In genomic region chr17:81910840-81911276, GRCh38 we compare ENCODE assay signal across 9 cellular contexts. TPM values are rescaled to one million over a fixed set of nuclear protein-coding genes. Genes with fewer than 3 reads are reported as not detected.
A peak's percentile ranks its signal among the peaks of the same experiment; 100 is the strongest.
DNase-seq lines count a peak whose midpoint lies in the region; FAIRE-seq and TF ChIP-seq lines count a peak whose summit lies in the region.
"Had no signal": no experiment of that assay in that cellular context is flagged by ENCODE, and none has a peak within 500 bp of the region (broad histone marks: within the 10 kb centered on the region; RNA-seq: fewer than 3 reads in every experiment).

No MANE protein-coding gene starts in this region.

- peaks cover 2% of the 10 kb centered on the region; the same call in 1 of the 2 replicates for H3K27me3 ChIP-seq in H7 (ENCODE audit: control insufficient read depth, insufficient read depth, low read length)
- H3K27me3 ChIP-seq in OCI-LY1 (ENCODE audit: insufficient read depth, low read length): no peaks in the 10 kb centered on the region
- no peaks in the 10 kb centered on the region for H3K27me3 ChIP-seq in endothelial cell of umbilical vein (ENCODE audit: control insufficient read depth in 2 of 2, insufficient read depth in 2 of 2, low read length in 2 of 2)
- H3K27me3 ChIP-seq in neuronal stem cell (ENCODE audit: control insufficient read depth in 3 of 3, insufficient read depth in 3 of 3, low read depth in 1 of 3, low read length in 3 of 3): no peaks in the 10 kb centered on the region

- H3K79me2 ChIP-seq in OCI-LY1 (ENCODE audit: insufficient read depth, low read length) (no peaks in the 10 kb centered on the region), endothelial cell of umbilical vein (ENCODE audit: control insufficient read depth, insufficient read depth, low read length) (no peaks in the 10 kb centered on the region)

- TF ChIP-seq POLR2A in endothelial cell of umbilical vein (IDR thresholded peaks at IDR 0.05; ENCODE audit: low read depth, low read length) (no peak), GM12892 (IDR thresholded peaks at IDR 0.05; ENCODE audit: low read depth, low read length) (no peak)

- H3K4me1 ChIP-seq in OCI-LY1 (ENCODE audit: insufficient read depth, low read length, severe bottlenecking) (peaks cover 16% of the 10 kb centered on the region), endothelial cell of umbilical vein (ENCODE audit: control insufficient read depth, extremely low read depth, insufficient read depth, low read length) (peaks cover 6% of the 10 kb centered on the region), neuronal stem cell (ENCODE audit: control insufficient read depth in 2 of 2, insufficient read depth in 1 of 2, low read depth in 1 of 2, low read length in 2 of 2) (peaks cover 4 to 10% of the 10 kb centered on the region in 2 donors)

- intact Hi-C loops in endothelial cell of umbilical vein (cut with micrococcal nuclease): loop anchor here (1.0 to 2.0 kb wide), 3 partner anchors 16 to 40 kb away; partner anchors contain the start of genes ALYREF, ANAPC11, ARHGDIA and MAFG

- peaks cover 5% of the 10 kb centered on the region for H3K79me1 ChIP-seq in neuronal stem cell (ENCODE audit: low read depth, low read length)

- TF ChIP-seq CTCF in OCI-LY1 (IDR thresholded peaks at IDR 0.05; ENCODE audit: low read length): no peak
- TF ChIP-seq CTCF in endothelial cell of umbilical vein (IDR thresholded peaks at IDR 0.05; ENCODE audit: extremely low read depth in 1 of 2, insufficient read depth in 1 of 2, low read depth in 1 of 2, low read length in 2 of 2): no peak
- TF ChIP-seq CTCF in D721Med (IDR thresholded peaks at IDR 0.05; ENCODE audit: insufficient read depth, missing control alignments): no peak

- H3K36me3 ChIP-seq in H7 (replicated peaks; ENCODE audit: control insufficient read depth, insufficient read depth, low read length) (peaks cover 10% of the 10 kb centered on the region), OCI-LY1 (ENCODE audit: insufficient read depth, low read length) (peaks cover 69% of the 10 kb centered on the region), endothelial cell of umbilical vein (ENCODE audit: control insufficient read depth in 2 of 2, extremely low read depth in 1 of 2, insufficient read depth in 2 of 2, low read length in 2 of 2) (peaks cover 7 to 24% of the 10 kb centered on the region in 2 experiments), neuronal stem cell (replicated peaks in 1 of 2; ENCODE audit: control insufficient read depth in 2 of 2, insufficient read depth in 2 of 2, low read length in 2 of 2) (peaks cover 38 to 74% of the 10 kb centered on the region in 2 donors)

- peak overlapping the region; percentile 83 for H3K18ac ChIP-seq in neuronal stem cell (ENCODE audit: low read length)

- no peak overlapping the region for H2AK5ac ChIP-seq in neuronal stem cell (ENCODE audit: low read depth, low read length)

- no CpG with 5 or more reads among the region's 55 CpGs for WGBS in neuronal stem cell (ENCODE audit: extremely low coverage in 2 of 2, insufficient read length in 2 of 2, insufficient replicate concordance in 1 of 2), 2 donors

- H3K27ac ChIP-seq in OCI-LY1 (ENCODE audit: low read depth, low read length, poor library complexity, severe bottlenecking) (no peak overlapping the region), endothelial cell of umbilical vein (ENCODE audit: insufficient read depth, low read depth, low read length) (no peak overlapping the region), neuronal stem cell (replicated peaks; ENCODE audit: low read length) (no peak overlapping the region)

- H2AFZ ChIP-seq in OCI-LY1 (ENCODE audit: low read length): no peak overlapping the region
- peak overlapping the region; percentile 9 for H2AFZ ChIP-seq in endothelial cell of umbilical vein (ENCODE audit: low read depth, low read length)
- peak overlapping the region; percentile 73 for H2AFZ ChIP-seq in neuronal stem cell (ENCODE audit: low read length)

- no peak overlapping the region for H2BK120ac ChIP-seq in neuronal stem cell (ENCODE audit: low read depth, low read length)

- H3K9me3 ChIP-seq in OCI-LY1 (ENCODE audit: low read length) (no peaks in the 10 kb centered on the region), endothelial cell of umbilical vein (replicated peaks; ENCODE audit: control insufficient read depth, insufficient read depth, low read length) (no peaks in the 10 kb centered on the region), neuronal stem cell (replicated peaks in 1 of 2; ENCODE audit: control insufficient read depth in 2 of 2, insufficient read depth in 1 of 2, low read depth in 1 of 2, low read length in 2 of 2) (no peaks in the 10 kb centered on the region)

- peak overlapping the region; percentile 57 for H3K14ac ChIP-seq in neuronal stem cell (ENCODE audit: low read length)

- no peak overlapping the region for H3K4ac ChIP-seq in neuronal stem cell (ENCODE audit: low read length)

- dilution Hi-C loops in endothelial cell of umbilical vein (cut with MboI; ENCODE audit: extremely low pct_ligation_motif_present, low sequenced_read_pairs): no loop called here

- H3K4me2 ChIP-seq in OCI-LY1 (ENCODE audit: low read length) (peak overlapping the region; percentile 96), endothelial cell of umbilical vein (ENCODE audit: insufficient read depth, low read length) (peak overlapping the region; percentile 79), neuronal stem cell (ENCODE audit: insufficient read depth, low read length, poor library complexity, severe bottlenecking) (peak overlapping the region; percentile 98)

- no peak overlapping the region for H4K91ac ChIP-seq in neuronal stem cell (ENCODE audit: low read depth, low read length, poor library complexity)

- POLR2A ChIA-PET in endothelial cell of umbilical vein (lab: Charles Lee): no interaction called here

- BruUV-seq in endothelial cell of umbilical vein (replicated peaks; lab: Mats Ljungman, UMichigan): no TSS peak

- peak overlapping the region; percentile 80 for H3K23ac ChIP-seq in neuronal stem cell (ENCODE audit: low read depth, low read length, poor library complexity)

- no peak overlapping the region for H2BK12ac ChIP-seq in neuronal stem cell (ENCODE audit: low read length)

- no peaks in the 10 kb centered on the region for H3K9me2 ChIP-seq in OCI-LY1 (ENCODE audit: low read depth, low read length)

- no peak overlapping the region for H2BK5ac ChIP-seq in neuronal stem cell (ENCODE audit: low read length)

- peak overlapping the region; percentile 78 for H3K4me3 ChIP-seq in H7 (ENCODE audit: insufficient read depth, low read depth, low read length)
- H3K4me3 ChIP-seq in OCI-LY1 (ENCODE audit: low read depth, low read length, poor library complexity, severe bottlenecking): peak overlapping the region; percentile 79
- peak overlapping the region; percentile 56 to 72 (median 67) for H3K4me3 ChIP-seq in endothelial cell of umbilical vein (replicated peaks in 1 of 3; ENCODE audit: insufficient read depth in 1 of 3, low read depth in 1 of 3, low read length in 3 of 3)
- peak overlapping the region; percentile 76 to 95 for H3K4me3 ChIP-seq in neuronal stem cell (ENCODE audit: low read length in 2 of 2)

- H3K9me1 ChIP-seq in endothelial cell of umbilical vein (replicated peaks; ENCODE audit: control insufficient read depth, extremely low read depth, insufficient read depth, low read length): no peaks in the 10 kb centered on the region

- H3K9ac ChIP-seq in OCI-LY1 (ENCODE audit: low read length) (peak overlapping the region; percentile 74), endothelial cell of umbilical vein (replicated peaks; ENCODE audit: extremely low read depth, insufficient read depth, low read length) (peak overlapping the region; percentile 32), neuronal stem cell (ENCODE audit: low read depth, low read length, poor library complexity) (peak overlapping the region; percentile 92)

- no peak overlapping the region for H2BK15ac ChIP-seq in neuronal stem cell (ENCODE audit: low read length)

- H4K20me1 ChIP-seq in OCI-LY1 (ENCODE audit: insufficient read depth, low read length) (no peaks in the 10 kb centered on the region), endothelial cell of umbilical vein (replicated peaks; ENCODE audit: control insufficient read depth, extremely low read depth, insufficient read depth, low read length) (no peaks in the 10 kb centered on the region)

- no peak overlapping the region for H4K8ac ChIP-seq in neuronal stem cell (ENCODE audit: low read depth, low read length)

- FAIRE-seq in endothelial cell of umbilical vein (lab: Jason Lieb, UNC): no peak
- no peak for FAIRE-seq in GM12892 (lab: Jason Lieb, UNC)
- no peak for FAIRE-seq in D721Med (lab: Jason Lieb, UNC)
- FAIRE-seq: A204.1 had no signal

- no peaks in the 10 kb centered on the region for H3F3A ChIP-seq in OCI-LY1 (ENCODE audit: insufficient read depth, low read length)

- CTCF ChIA-PET in endothelial cell of umbilical vein (lab: Charles Lee): interaction anchor here (0.8 to 1.0 kb wide), 2 partner anchors 12 to 17 kb away, joined by 5 to 6 read pairs; partner anchors contain the start of gene MAFG

- DNase-seq in DMS 273 (lab: John Stamatoyannopoulos, UW; ENCODE audit: unreplicated experiment) (peak; percentile 63), DMS 273 treated with DMSO at 0.1 percent for 48 hours (lab: John Stamatoyannopoulos, UW) (no peak), H7 (no peak), endothelial cell of umbilical vein (ENCODE audit: low read depth, low spot score) (no peak), neuronal stem cell (ENCODE audit: low spot score) (no peak), GM12892 (ENCODE audit: insufficient read length) (no peak), D721Med (ENCODE audit: insufficient read length, low spot score) (no peak)

RNA-seq across cellular contexts. Expression of gene PCYT2, which starts 0.3 kb away (rescaled TPM):
- 21.0 and 37.0 TPM in 2 replicates for total RNA-seq in H7 (2014; rRNA removed; shearing (Covaris generic))
- 52.3 and 57.1 TPM in 2 replicates for total RNA-seq in endothelial cell of umbilical vein
- 52.0 and 54.6 TPM in 2 replicates for polyA plus RNA-seq in endothelial cell of umbilical vein
- polyA plus RNA-seq in endothelial cell of umbilical vein (2011; cell fraction: cytosol; rRNA removed): 46.0 and 49.9 TPM in 2 replicates
- 75.1 and 77.2 TPM in 2 replicates for polyA plus RNA-seq in endothelial cell of umbilical vein (2011; cell fraction: nucleus; rRNA removed)
- 25.4 and 27.0 TPM in 2 replicates for polyA plus RNA-seq in endothelial cell of umbilical vein (2012)
- 34.8 and 35.2 TPM in 2 replicates for polyA minus RNA-seq in endothelial cell of umbilical vein
- polyA minus RNA-seq in endothelial cell of umbilical vein (2011; cell fraction: cytosol; rRNA and poly(A)+ RNA removed): 16.9 TPM
- 11.0 and 18.7 TPM in 2 replicates for polyA minus RNA-seq in endothelial cell of umbilical vein (2011; cell fraction: nucleus; rRNA and poly(A)+ RNA removed)
- polyA plus RNA-seq in neuronal stem cell (2013, experiment 1 of 2): 16.8 TPM
- polyA plus RNA-seq in neuronal stem cell (2013, experiment 2 of 2): 15.9 TPM
- 22.9 TPM for polyA plus RNA-seq in GM12892 (2012; ENCODE audit: missing spikeins)

RNA-seq across cellular contexts. Expression of gene SIRT7, which starts 7.1 kb away (rescaled TPM):
- total RNA-seq in H7 (2014; rRNA removed; shearing (Covaris generic)): 19.0 and 21.4 TPM in 2 replicates
- 24.3 and 28.8 TPM in 2 replicates for total RNA-seq in endothelial cell of umbilical vein
- 9.5 and 11.6 TPM in 2 replicates for polyA plus RNA-seq in endothelial cell of umbilical vein
- polyA plus RNA-seq in endothelial cell of umbilical vein (2011; cell fraction: cytosol; rRNA removed): 5.6 and 7.1 TPM in 2 replicates
- polyA plus RNA-seq in endothelial cell of umbilical vein (2011; cell fraction: nucleus; rRNA removed): 37.6 and 38.6 TPM in 2 replicates
- 14.2 and 15.4 TPM in 2 replicates for polyA plus RNA-seq in endothelial cell of umbilical vein (2012)
- 13.1 and 18.4 TPM in 2 replicates for polyA minus RNA-seq in endothelial cell of umbilical vein
- polyA minus RNA-seq in endothelial cell of umbilical vein (2011; cell fraction: cytosol; rRNA and poly(A)+ RNA removed): 23.1 TPM
- polyA minus RNA-seq in endothelial cell of umbilical vein (2011; cell fraction: nucleus; rRNA and poly(A)+ RNA removed): 19.7 and 32.4 TPM in 2 replicates
- 5.2 TPM for polyA plus RNA-seq in neuronal stem cell (2013, experiment 1 of 2)
- polyA plus RNA-seq in neuronal stem cell (2013, experiment 2 of 2): 5.1 TPM
- polyA plus RNA-seq in GM12892 (2012; ENCODE audit: missing spikeins): 16.7 TPM

RNA-seq across cellular contexts. Expression of gene NPB, which starts 8.8 kb away (rescaled TPM):
- 0.85 and 0.94 TPM in 2 replicates for total RNA-seq in H7 (2014; rRNA removed; shearing (Covaris generic))
- total RNA-seq in endothelial cell of umbilical vein: 0.42 TPM in 1 of 2 replicates, not detected in the other
- 0.33 and 0.81 TPM in 2 replicates for polyA plus RNA-seq in endothelial cell of umbilical vein
- 0.09 and 0.23 TPM in 2 replicates for polyA plus RNA-seq in endothelial cell of umbilical vein (2011; cell fraction: cytosol; rRNA removed)
- not detected in 2 replicates for polyA plus RNA-seq in endothelial cell of umbilical vein (2011; cell fraction: nucleus; rRNA removed)
- polyA plus RNA-seq in endothelial cell of umbilical vein (2012): 0.41 TPM in 1 of 2 replicates, not detected in the other
- polyA minus RNA-seq in endothelial cell of umbilical vein: not detected in 2 replicates
- polyA minus RNA-seq in endothelial cell of umbilical vein (2011; cell fraction: cytosol; rRNA and poly(A)+ RNA removed): not detected
- polyA minus RNA-seq in endothelial cell of umbilical vein (2011; cell fraction: nucleus; rRNA and poly(A)+ RNA removed): not detected in 2 replicates
- polyA plus RNA-seq in neuronal stem cell (2013, experiment 1 of 2): 2.0 TPM
- polyA plus RNA-seq in neuronal stem cell (2013, experiment 2 of 2): 1.5 TPM
- polyA plus RNA-seq in GM12892 (2012; ENCODE audit: missing spikeins): 0.66 TPM

RNA-seq across cellular contexts. Expression of gene MAFG, which starts 16.7 kb away (rescaled TPM):
- 27.0 and 31.7 TPM in 2 replicates for total RNA-seq in H7 (2014; rRNA removed; shearing (Covaris generic))
- 30.5 and 35.0 TPM in 2 replicates for total RNA-seq in endothelial cell of umbilical vein
- 27.6 and 28.0 TPM in 2 replicates for polyA plus RNA-seq in endothelial cell of umbilical vein
- 18.8 and 19.6 TPM in 2 replicates for polyA plus RNA-seq in endothelial cell of umbilical vein (2011; cell fraction: cytosol; rRNA removed)
- polyA plus RNA-seq in endothelial cell of umbilical vein (2011; cell fraction: nucleus; rRNA removed): 91.2 and 91.3 TPM in 2 replicates
- 18.8 and 25.2 TPM in 2 replicates for polyA plus RNA-seq in endothelial cell of umbilical vein (2012)
- polyA minus RNA-seq in endothelial cell of umbilical vein: 19.3 and 20.4 TPM in 2 replicates
- polyA minus RNA-seq in endothelial cell of umbilical vein (2011; cell fraction: cytosol; rRNA and poly(A)+ RNA removed): 8.0 TPM
- polyA minus RNA-seq in endothelial cell of umbilical vein (2011; cell fraction: nucleus; rRNA and poly(A)+ RNA removed): 12.0 and 14.9 TPM in 2 replicates
- polyA plus RNA-seq in neuronal stem cell (2013, experiment 1 of 2): 16.1 TPM
- 17.2 TPM for polyA plus RNA-seq in neuronal stem cell (2013, experiment 2 of 2)
- 7.4 TPM for polyA plus RNA-seq in GM12892 (2012; ENCODE audit: missing spikeins)

RNA-seq across cellular contexts. Expression of gene ANAPC11, which starts 19.3 kb away (rescaled TPM):
- 269 and 274 TPM in 2 replicates for total RNA-seq in H7 (2014; rRNA removed; shearing (Covaris generic))
- 126 and 128 TPM in 2 replicates for total RNA-seq in endothelial cell of umbilical vein
- polyA plus RNA-seq in endothelial cell of umbilical vein: 801 and 844 TPM in 2 replicates
- 408 and 478 TPM in 2 replicates for polyA plus RNA-seq in endothelial cell of umbilical vein (2011; cell fraction: cytosol; rRNA removed)
- polyA plus RNA-seq in endothelial cell of umbilical vein (2011; cell fraction: nucleus; rRNA removed): 130 and 153 TPM in 2 replicates
- 181 and 236 TPM in 2 replicates for polyA plus RNA-seq in endothelial cell of umbilical vein (2012)
- polyA minus RNA-seq in endothelial cell of umbilical vein: 90.8 and 105 TPM in 2 replicates
- polyA minus RNA-seq in endothelial cell of umbilical vein (2011; cell fraction: cytosol; rRNA and poly(A)+ RNA removed): 57.0 TPM
- 14.8 and 21.0 TPM in 2 replicates for polyA minus RNA-seq in endothelial cell of umbilical vein (2011; cell fraction: nucleus; rRNA and poly(A)+ RNA removed)
- polyA plus RNA-seq in neuronal stem cell (2013, experiment 1 of 2): 316 TPM
- polyA plus RNA-seq in neuronal stem cell (2013, experiment 2 of 2): 330 TPM
- 116 TPM for polyA plus RNA-seq in GM12892 (2012; ENCODE audit: missing spikeins)

Comparison
In these comparisons a context has a peak if more than half of its experiments do, and no peak if none do; other contexts are left out.
1. H3K9ac ChIP-seq: peak in every context shown above with its lines; median percentile 92 in neuronal stem cell; 74 in OCI-LY1; 32 in endothelial cell of umbilical vein.